ENCODE assay signal across 17 cellular contexts in the genomic region with DNA sequence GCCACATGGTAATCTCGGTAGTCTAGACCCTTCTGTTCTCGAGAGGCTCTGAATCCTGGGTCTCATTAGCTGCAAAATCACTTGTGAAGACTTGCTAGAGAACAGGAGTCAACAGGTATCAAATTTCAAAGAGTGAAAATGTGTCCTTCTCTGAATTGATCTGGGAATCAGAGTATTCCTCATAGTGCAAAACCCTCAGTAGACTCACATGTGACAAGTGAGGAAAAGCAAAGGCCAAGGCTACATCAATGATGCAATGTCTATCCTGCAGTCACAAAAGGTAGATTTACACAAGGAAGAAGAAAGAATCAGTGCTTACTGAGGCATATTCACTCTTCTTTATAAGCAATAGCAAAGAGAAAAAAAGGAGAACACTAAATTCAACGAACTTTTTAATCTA.
"Had no signal": no experiment of that assay in that cellular context is flagged by ENCODE, and none has a peak within 500 bp of the region (broad histone marks: within the 10 kb centered on the region; RNA-seq: fewer than 3 reads in every experiment).

No MANE protein-coding gene starts in this region.

- H3K36me3 ChIP-seq: colonic mucosa, heart right ventricle, left ventricle myocardium inferior, stomach, thoracic aorta had no signal

- H3K9me3 Mint-ChIP-seq: activated B cell treated with CpG ODN at 0.5 μM for 24 hours; activated CD4-positive, alpha-beta T cell treated with anti-CD3 and anti-CD28 coated beads, Interleukin-2, amount 10 ng/mL, durations not matched to agents 7 days and 5 days; activated naive CD4-positive, alpha-beta T cell treated with anti-CD3 and anti-CD28 coated beads, Interleukin-2, amount 10 ng/mL, durations not matched to agents 7 days and 5 days; activated T-helper 17 cell treated with anti-CD3 and anti-CD28 coated beads, Interleukin-2, amount 50 U/mL, for 72 hours; memory B cell; natural killer cell treated with Interleukin-12 subunit alpha and Interleukin-12 subunit beta and Interleukin-15 and Interleukin-18, amount 100 ng/mL, for 72 hours had no signal

- H3K4me1 ChIP-seq: colonic mucosa, stomach had no signal

- ATAC-seq: activated T-helper 17 cell treated with anti-CD3 and anti-CD28 coated beads, Interleukin-2, amount 50 U/mL, for 72 hours; heart right ventricle; natural killer cell treated with Interleukin-12 subunit alpha and Interleukin-12 subunit beta and Interleukin-15 and Interleukin-18, amount 100 ng/mL, for 72 hours had no signal

- H3K27ac Mint-ChIP-seq: activated B cell treated with CpG ODN at 0.5 μM for 24 hours; activated CD4-positive, alpha-beta T cell treated with anti-CD3 and anti-CD28 coated beads, Interleukin-2, amount 10 ng/mL, durations not matched to agents 7 days and 5 days; activated naive CD4-positive, alpha-beta T cell treated with anti-CD3 and anti-CD28 coated beads, Interleukin-2, amount 10 ng/mL, durations not matched to agents 7 days and 5 days; activated T-helper 17 cell treated with anti-CD3 and anti-CD28 coated beads, Interleukin-2, amount 50 U/mL, for 72 hours; memory B cell; natural killer cell treated with Interleukin-12 subunit alpha and Interleukin-12 subunit beta and Interleukin-15 and Interleukin-18, amount 100 ng/mL, for 72 hours had no signal

- H3K4me1 Mint-ChIP-seq: activated B cell treated with CpG ODN at 0.5 μM for 24 hours; activated CD4-positive, alpha-beta T cell treated with anti-CD3 and anti-CD28 coated beads, Interleukin-2, amount 10 ng/mL, durations not matched to agents 7 days and 5 days; activated naive CD4-positive, alpha-beta T cell treated with anti-CD3 and anti-CD28 coated beads, Interleukin-2, amount 10 ng/mL, durations not matched to agents 7 days and 5 days; activated T-helper 17 cell treated with anti-CD3 and anti-CD28 coated beads, Interleukin-2, amount 50 U/mL, for 72 hours; memory B cell had no signal

- H3K36me3 Mint-ChIP-seq: activated naive CD4-positive, alpha-beta T cell treated with anti-CD3 and anti-CD28 coated beads, Interleukin-2, amount 10 ng/mL, durations not matched to agents 7 days and 5 days; memory B cell; natural killer cell treated with Interleukin-12 subunit alpha and Interleukin-12 subunit beta and Interleukin-15 and Interleukin-18, amount 100 ng/mL, for 72 hours had no signal

- H3K9me3 ChIP-seq: colonic mucosa, stomach, thoracic aorta had no signal

- FAIRE-seq: endothelial cell of umbilical vein had no signal

- H3K4me3 ChIP-seq: colonic mucosa, heart right ventricle, left ventricle myocardium inferior, stomach, thoracic aorta had no signal

- H3K27me3 Mint-ChIP-seq: activated B cell treated with CpG ODN at 0.5 μM for 24 hours; activated CD4-positive, alpha-beta T cell treated with anti-CD3 and anti-CD28 coated beads, Interleukin-2, amount 10 ng/mL, durations not matched to agents 7 days and 5 days; activated T-helper 17 cell treated with anti-CD3 and anti-CD28 coated beads, Interleukin-2, amount 50 U/mL, for 72 hours; memory B cell; natural killer cell treated with Interleukin-12 subunit alpha and Interleukin-12 subunit beta and Interleukin-15 and Interleukin-18, amount 100 ng/mL, for 72 hours had no signal

- H3K27me3 ChIP-seq: colonic mucosa, heart right ventricle, stomach had no signal

- H3K27ac ChIP-seq: colonic mucosa, heart right ventricle, left ventricle myocardium inferior, stomach, thoracic aorta had no signal

- DNase-seq: activated B cell treated with CpG ODN at 0.5 μM for 24 hours; activated CD4-positive, alpha-beta T cell treated with anti-CD3 and anti-CD28 coated beads, Interleukin-2, amount 10 ng/mL, durations not matched to agents 7 days and 5 days; activated naive CD4-positive, alpha-beta T cell treated with anti-CD3 and anti-CD28 coated beads, Interleukin-2, amount 10 ng/mL, durations not matched to agents 7 days and 5 days; activated T-cell treated with anti-CD3 and anti-CD28 coated beads for 4 hours; caudate nucleus; colonic mucosa; effector CD4-positive, alpha-beta T cell; heart right ventricle; islet precursor cell; left ventricle myocardium inferior; stimulated activated CD4-positive, alpha-beta T cell treated with anti-CD3 and anti-CD28 coated beads, Interleukin-15, amount 100 ng/mL, for 24 hours; stomach had no signal

- H3K4me3 Mint-ChIP-seq: activated B cell treated with CpG ODN at 0.5 μM for 24 hours; activated CD4-positive, alpha-beta T cell treated with anti-CD3 and anti-CD28 coated beads, Interleukin-2, amount 10 ng/mL, durations not matched to agents 7 days and 5 days; activated naive CD4-positive, alpha-beta T cell treated with anti-CD3 and anti-CD28 coated beads, Interleukin-2, amount 10 ng/mL, durations not matched to agents 7 days and 5 days; activated T-helper 17 cell treated with anti-CD3 and anti-CD28 coated beads, Interleukin-2, amount 50 U/mL, for 72 hours; memory B cell; natural killer cell treated with Interleukin-12 subunit alpha and Interleukin-12 subunit beta and Interleukin-15 and Interleukin-18, amount 100 ng/mL, for 72 hours had no signal
